ENCODE assay signal across 8 cellular contexts in the genomic region with DNA sequence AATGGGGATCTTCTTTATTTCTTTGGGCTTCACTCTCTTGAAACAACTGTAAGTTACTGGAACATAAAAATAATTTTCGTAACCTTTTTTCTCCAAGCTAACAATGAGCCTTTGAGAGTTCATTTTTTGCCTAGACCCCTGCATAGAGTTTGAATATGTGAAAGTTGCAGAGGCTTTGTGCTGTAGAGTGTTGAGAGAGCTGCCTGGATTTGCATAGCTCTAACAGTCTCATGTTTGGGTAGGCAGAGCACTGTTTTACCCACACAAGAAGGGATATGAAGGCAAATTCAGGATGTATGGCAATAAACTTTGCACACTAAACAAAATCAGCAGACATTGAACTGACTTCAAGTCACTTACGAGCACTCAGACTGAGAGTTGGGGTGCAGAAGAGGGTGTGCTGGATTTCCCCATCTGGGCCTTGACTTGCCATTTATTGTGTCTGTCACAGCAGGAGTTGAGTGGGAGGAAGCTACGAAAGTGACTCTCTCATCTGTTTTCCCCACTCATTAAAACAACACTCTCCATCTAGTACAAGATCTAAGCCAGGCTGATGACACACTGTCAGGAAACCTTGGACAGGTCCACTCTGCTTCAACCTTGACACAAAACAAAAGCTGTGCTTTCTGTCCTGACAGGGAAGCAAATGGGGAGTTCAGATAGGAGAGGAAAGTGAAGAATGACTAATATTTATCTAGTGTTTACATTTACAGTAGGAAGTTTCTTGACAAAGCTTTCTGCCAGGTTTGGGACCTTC.
A peak's percentile ranks its signal among the peaks of the same experiment; 100 is the strongest.
DNase-seq lines count a peak whose midpoint lies in the region; ATAC-seq, FAIRE-seq and TF ChIP-seq lines count a peak whose summit lies in the region.
"Not testable (repeated sequence)": the region's sequence is repeated elsewhere in the genome, so short reads cannot be mapped to it uniquely, and the experiment has no call there.

No MANE protein-coding gene starts in this region.

- H3K27me3 Mint-ChIP-seq in astrocyte (ENCODE audit: low read depth, unreplicated experiment): not testable (repeated sequence)

- H3K27ac ChIP-seq in PC-3 (ENCODE audit: low read length); astrocyte (ENCODE audit: low read depth, low read length): not testable (repeated sequence)

- not testable (repeated sequence) for H3K9me3 ChIP-seq in PC-3 (ENCODE audit: low read length); astrocyte (ENCODE audit: insufficient read depth, low read depth, low read length)

- not testable (repeated sequence) for TF ChIP-seq CTCF in PC-3 (conservative IDR thresholded peaks at IDR 0.05; ENCODE audit: low read depth, low read length); astrocyte (IDR thresholded peaks at IDR 0.05; ENCODE audit: insufficient read depth, low read depth, low read length)

- DNase-seq in DMS53 treated with DMSO at 0.1 percent for 48 hours (lab: John Stamatoyannopoulos, UW; ENCODE audit: unreplicated experiment) (peak; percentile 7), PC-3 (peak; percentile 17)
- not testable (repeated sequence) for DNase-seq in astrocyte (ENCODE audit: low read depth)
- peak; percentile 9 for DNase-seq in stimulated activated CD4-positive, alpha-beta T cell treated with anti-CD3 and anti-CD28 coated beads, Interleukin-15, amount 100 ng/mL, for 24 hours

- BruUV-seq in PC-3 (replicated peaks; lab: Mats Ljungman, UMichigan): not testable (repeated sequence)

- not testable (repeated sequence) for H3K9me3 Mint-ChIP-seq in astrocyte (ENCODE audit: unreplicated experiment)

- H3K4me1 Mint-ChIP-seq in astrocyte (ENCODE audit: low read depth, unreplicated experiment): not testable (repeated sequence)

- H3K27ac Mint-ChIP-seq in astrocyte (ENCODE audit: unreplicated experiment): not testable (repeated sequence)

- H3K79me2 ChIP-seq in PC-3 (ENCODE audit: low read length); astrocyte (ENCODE audit: insufficient read depth, low read length): not testable (repeated sequence)

- H3K4me3 Mint-ChIP-seq in astrocyte (ENCODE audit: unreplicated experiment): not testable (repeated sequence)

- not testable (repeated sequence) for H3K36me3 ChIP-seq in PC-3 (ENCODE audit: low read depth, low read length); astrocyte (ENCODE audit: insufficient read depth, low read length)

- intact Hi-C loops in PC-3 (cut with micrococcal nuclease): not testable (repeated sequence)

- H4K20me1 ChIP-seq in PC-3 (ENCODE audit: low read length); astrocyte (ENCODE audit: insufficient read depth, low read length): not testable (repeated sequence)

- FAIRE-seq in astrocyte (lab: Jason Lieb, UNC): peak; percentile 77

- not testable (repeated sequence) for H3K4me3 ChIP-seq in PC-3 (ENCODE audit: low read length); astrocyte (ENCODE audit: insufficient read depth, low read depth, low read length)

- not testable (repeated sequence) for H3K9me2 ChIP-seq in PC-3 (replicated peaks; ENCODE audit: low read length)

- H3K4me2 ChIP-seq in PC-3 (ENCODE audit: low read length); astrocyte (ENCODE audit: low read length): not testable (repeated sequence)

- not testable (repeated sequence) for H3F3A ChIP-seq in PC-3 (ENCODE audit: low read length, unreplicated experiment)

- CTCF ChIA-PET in PC-3 (lab: Charles Lee): not testable (repeated sequence)

- not testable (repeated sequence) for H3K4me1 ChIP-seq in PC-3 (ENCODE audit: insufficient read depth, low read length); astrocyte (ENCODE audit: insufficient read depth, low read length)

- H2AFZ ChIP-seq in PC-3 (ENCODE audit: low read length); astrocyte (ENCODE audit: low read depth, low read length): not testable (repeated sequence)

- not testable (repeated sequence) for H3K27me3 ChIP-seq in PC-3 (ENCODE audit: low read length); astrocyte (ENCODE audit: insufficient read depth, low read length)

- ATAC-seq in GM18909 (IDR thresholded peaks at IDR 0.05; ENCODE audit: poor library complexity, unreplicated experiment) (peak; percentile 48), GM21515 (IDR thresholded peaks at IDR 0.05; ENCODE audit: unreplicated experiment) (peak; percentile 69), HG02798 (IDR thresholded peaks at IDR 0.05; ENCODE audit: poor library complexity, unreplicated experiment) (peak; percentile 94), HG03432 (IDR thresholded peaks at IDR 0.05; ENCODE audit: unreplicated experiment) (peak; percentile 93), PC-3 (peak; percentile 98)

- not testable (repeated sequence) for H3K36me3 Mint-ChIP-seq in astrocyte (ENCODE audit: low read depth, unreplicated experiment)

- H3K9ac ChIP-seq in PC-3 (ENCODE audit: low read length); astrocyte (ENCODE audit: low read length): not testable (repeated sequence)

- POLR2A ChIA-PET in PC-3 (lab: Charles Lee; ENCODE audit: unreplicated experiment): not testable (repeated sequence)

Comparison
In these comparisons a context has a peak if more than half of its experiments do, and no peak if none do; other contexts are left out.
1. ATAC-seq: peak in every context shown above with its lines; median percentile 98 in PC-3; 94 in HG02798; 93 in HG03432; 69 in GM21515; 48 in GM18909.